Comparison of ENCODE assay signal across 12 cellular contexts in genomic region chr3:160374472-160374871, GRCh38.
"Had no signal": no experiment of that assay in that cellular context is flagged by ENCODE, and none has a peak within 500 bp of the region (broad histone marks: within the 10 kb centered on the region; RNA-seq: fewer than 3 reads in every experiment).

No MANE protein-coding gene starts in this region.

- H3K9me3 ChIP-seq: breast epithelium, esophagus squamous epithelium had no signal

- H3K4me1 ChIP-seq: breast epithelium, esophagus squamous epithelium had no signal

- H3K4me3 ChIP-seq: breast epithelium, esophagus squamous epithelium, lung had no signal

- FAIRE-seq: endometrium had no signal

- H3K27me3 Mint-ChIP-seq: activated naive CD8-positive, alpha-beta T cell; naive thymus-derived CD8-positive, alpha-beta T cell had no signal

- H3K27ac Mint-ChIP-seq: activated naive CD8-positive, alpha-beta T cell had no signal

- H3K27ac ChIP-seq: breast epithelium, esophagus squamous epithelium had no signal

- H3K27me3 ChIP-seq: breast epithelium, esophagus squamous epithelium had no signal

- DNase-seq: activated CD4-positive, alpha-beta T cell treated with anti-CD3 and anti-CD28 coated beads, Interleukin-2, amount 50 U/mL, for 1 hour; anterior cingulate cortex; esophagus squamous epithelium; foreskin melanocyte; naive thymus-derived CD8-positive, alpha-beta T cell; stimulated activated CD4-positive, alpha-beta T cell treated with anti-CD3 and anti-CD28 coated beads, Interleukin-2, amount 100 ng/mL, for 24 hours; stimulated activated naive CD4-positive, alpha-beta T cell treated with Interleukin-2 at 50 U/mL for 16 hours had no signal

- ATAC-seq: naive thymus-derived CD8-positive, alpha-beta T cell; sciatic nerve had no signal

- H3K9me3 Mint-ChIP-seq: naive thymus-derived CD8-positive, alpha-beta T cell had no signal

- H3K4me3 Mint-ChIP-seq: activated naive CD8-positive, alpha-beta T cell; naive thymus-derived CD8-positive, alpha-beta T cell had no signal
